In the genomic region with DNA sequence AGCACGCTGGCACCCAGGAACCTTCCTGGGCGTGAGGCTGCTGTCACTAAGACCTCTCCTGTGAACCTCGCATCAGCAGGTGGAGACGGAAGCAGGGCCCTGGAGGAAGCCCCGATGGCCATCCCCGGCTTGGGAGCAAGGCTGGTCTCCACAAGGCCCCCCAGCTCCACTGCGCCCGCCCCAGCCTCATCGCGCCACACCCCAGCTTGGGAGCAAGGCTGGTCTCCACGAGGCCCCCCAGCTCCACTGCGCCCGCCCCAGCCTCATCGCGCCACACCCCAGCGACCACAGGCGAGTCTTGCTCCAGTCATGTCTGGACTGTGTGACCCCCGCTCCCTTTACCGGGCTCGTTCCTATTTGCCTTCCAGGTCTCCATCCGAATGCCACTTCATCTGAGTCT, we compare ENCODE assay signal across 15 cellular contexts. TPM values are rescaled to one million over a fixed set of nuclear protein-coding genes. Genes with fewer than 3 reads are reported as not detected.
"Had no signal": no experiment of that assay in that cellular context is flagged by ENCODE, and none has a peak within 500 bp of the region (broad histone marks: within the 10 kb centered on the region; RNA-seq: fewer than 3 reads in every experiment).

No MANE protein-coding gene starts in this region.

- DNase-seq: activated naive CD4-positive, alpha-beta T cell treated with anti-CD3 and anti-CD28 coated beads, Interleukin-2, amount 50 U/mL, for 16 hours; brain microvascular endothelial cell; effector memory CD4-positive, alpha-beta T cell; left ventricle myocardium superior; ovary; stimulated activated CD4-positive, alpha-beta T cell treated with anti-CD3 and anti-CD28 coated beads, Interleukin-15, amount 100 ng/mL, for 24 hours; stimulated activated CD4-positive, alpha-beta T cell treated with anti-CD3 and anti-CD28 coated beads, Interleukin-4, amount 100 ng/mL, for 24 hours had no signal

- H3K9me3 Mint-ChIP-seq: activated T-helper 1 cell treated with anti-CD3 and anti-CD28 coated beads, Interleukin-12 subunit alpha, Interleukin-12 subunit beta, Interleukin-2, Interleukin-4 antibody, amounts not matched to agents 30 ng/mL and 10 ng/mL and 1 ng/mL, durations not matched to agents 14 hours and 24 hours and 36 hours; neural crest cell had no signal

- H3K36me3 ChIP-seq: ovary had no signal

- H3K9me3 ChIP-seq: gastroesophageal sphincter, ovary, tibial nerve had no signal

- H3K27me3 ChIP-seq: brain microvascular endothelial cell, gastroesophageal sphincter, ovary, tibial nerve had no signal

- ATAC-seq: gastroesophageal sphincter, left ventricle myocardium superior had no signal

- H3K27ac ChIP-seq: brain microvascular endothelial cell, epithelial cell of prostate, gastroesophageal sphincter, ovary, tibial nerve, VCaP had no signal

- H3K4me3 ChIP-seq: gastroesophageal sphincter, ovary, tibial nerve had no signal

- H3K4me3 Mint-ChIP-seq: activated T-helper 1 cell treated with anti-CD3 and anti-CD28 coated beads, Interleukin-12 subunit alpha, Interleukin-12 subunit beta, Interleukin-2, Interleukin-4 antibody, amounts not matched to agents 30 ng/mL and 10 ng/mL and 1 ng/mL, durations not matched to agents 14 hours and 24 hours and 36 hours; neural crest cell had no signal

RNA-seq across cellular contexts. Expression of a gene that starts 29.7 kb away (rescaled TPM):
- total RNA-seq: activated T-helper 1 cell treated with anti-CD3 and anti-CD28 coated beads, Interleukin-12 subunit alpha, Interleukin-12 subunit beta, Interleukin-2, Interleukin-4 antibody, amounts not matched to agents 30 ng/mL and 10 ng/mL and 1 ng/mL, durations not matched to agents 14 hours and 24 hours and 36 hours; gastroesophageal sphincter; kidney epithelial cell; left ventricle myocardium superior; mesenteric fat pad; ovary; tibial nerve had no signal
